Comparison of ENCODE assay signal across 29 cellular contexts in genomic region chr7:105618016-105618296, GRCh38. TPM values are rescaled to one million over a fixed set of nuclear protein-coding genes. Genes with fewer than 3 reads are reported as not detected.
"Had no signal": no experiment of that assay in that cellular context is flagged by ENCODE, and none has a peak within 500 bp of the region (broad histone marks: within the 10 kb centered on the region; RNA-seq: fewer than 3 reads in every experiment).

No MANE protein-coding gene starts in this region.

- H3K9me3 Mint-ChIP-seq: activated CD4-positive, alpha-beta memory T cell treated with anti-CD3 and anti-CD28 coated beads for 36 hours; activated CD4-positive, alpha-beta T cell treated with anti-CD3 and anti-CD28 coated beads, Interleukin-2, amount 10 ng/mL, durations not matched to agents 24 days and 14 days; activated naive CD4-positive, alpha-beta T cell treated with anti-CD3 and anti-CD28 coated beads for 36 hours; activated naive CD8-positive, alpha-beta T cell treated with anti-CD3 and anti-CD28 coated beads, Interleukin-2, amount 10 ng/mL, durations not matched to agents 7 days and 5 days; activated T-helper 1 cell treated with anti-CD3 and anti-CD28 coated beads, Interleukin-12 subunit alpha, Interleukin-12 subunit beta, Interleukin-2, Interleukin-4 antibody, amounts not matched to agents 30 ng/mL and 10 ng/mL and 1 ng/mL, durations not matched to agents 14 hours and 24 hours and 36 hours; natural killer cell; stimulated activated effector memory CD8-positive, alpha-beta T cell treated with anti-CD3 and anti-CD28 coated beads, Interleukin-12 subunit alpha, Interleukin-12 subunit beta, amount 100 ng/mL, for 72 hours; stimulated activated naive CD8-positive, alpha-beta T cell treated with anti-CD3 and anti-CD28 coated beads, Interleukin-15, amount 100 ng/mL, for 72 hours; type B pancreatic cell had no signal

- H3K9me3 ChIP-seq: heart right ventricle, lower lobe of right lung, right lobe of liver, vagina had no signal

- H3K27me3 ChIP-seq: brain microvascular endothelial cell, heart right ventricle, right lobe of liver, vagina had no signal

- H3K36me3 Mint-ChIP-seq: activated naive CD8-positive, alpha-beta T cell treated with anti-CD3 and anti-CD28 coated beads, Interleukin-2, amount 10 ng/mL, durations not matched to agents 7 days and 5 days had no signal

- H3K27ac ChIP-seq: brain microvascular endothelial cell, heart right ventricle, lower lobe of right lung, right lobe of liver, vagina, WERI-Rb-1 had no signal

- H3K4me1 ChIP-seq: lower lobe of right lung, right lobe of liver had no signal

- H3K27ac Mint-ChIP-seq: activated CD4-positive, alpha-beta memory T cell treated with anti-CD3 and anti-CD28 coated beads for 36 hours; activated CD4-positive, alpha-beta T cell treated with anti-CD3 and anti-CD28 coated beads, Interleukin-2, amount 10 ng/mL, durations not matched to agents 24 days and 14 days; activated naive CD4-positive, alpha-beta T cell treated with anti-CD3 and anti-CD28 coated beads for 36 hours; activated naive CD8-positive, alpha-beta T cell treated with anti-CD3 and anti-CD28 coated beads, Interleukin-2, amount 10 ng/mL, durations not matched to agents 7 days and 5 days; activated T-helper 1 cell treated with anti-CD3 and anti-CD28 coated beads, Interleukin-12 subunit alpha, Interleukin-12 subunit beta, Interleukin-2, Interleukin-4 antibody, amounts not matched to agents 30 ng/mL and 10 ng/mL and 1 ng/mL, durations not matched to agents 14 hours and 24 hours and 36 hours; natural killer cell; stimulated activated effector memory CD8-positive, alpha-beta T cell treated with anti-CD3 and anti-CD28 coated beads, Interleukin-12 subunit alpha, Interleukin-12 subunit beta, amount 100 ng/mL, for 72 hours; T-helper 17 cell; type B pancreatic cell had no signal

- DNase-seq: activated CD4-positive, alpha-beta memory T cell treated with anti-CD3 and anti-CD28 coated beads for 36 hours; activated CD4-positive, alpha-beta T cell treated with anti-CD3 and anti-CD28 coated beads, Interleukin-2, amount 10 ng/mL, durations not matched to agents 24 days and 14 days; activated CD8-positive, alpha-beta memory T cell treated with anti-CD3 and anti-CD28 coated beads, Interleukin-2, amount 50 U/mL, for 4 hours; activated effector memory CD4-positive, alpha-beta T cell treated with anti-CD3 and anti-CD28 coated beads, Interleukin-2, amount 50 U/mL, for 16 hours; activated naive CD4-positive, alpha-beta T cell treated with anti-CD3 and anti-CD28 coated beads for 36 hours; activated naive CD8-positive, alpha-beta T cell treated with anti-CD3 and anti-CD28 coated beads, Interleukin-2, amount 10 ng/mL, durations not matched to agents 7 days and 5 days; activated T-cell treated with anti-CD3 and anti-CD28 coated beads, Interleukin-2, amount 50 U/mL, for 1 hour; brain microvascular endothelial cell; caudate nucleus; foreskin fibroblast; heart right ventricle; lower lobe of right lung; mesenchymal stem cell; natural killer cell; right lobe of liver; small intestine; stimulated activated CD4-positive, alpha-beta T cell treated with anti-CD3 and anti-CD28 coated beads, Interleukin-4, amount 100 ng/mL, for 24 hours; stimulated activated naive CD8-positive, alpha-beta T cell treated with anti-CD3 and anti-CD28 coated beads, Interleukin-15, amount 100 ng/mL, for 72 hours; substantia nigra; T-helper 17 cell; T1000; WERI-Rb-1 had no signal

- H3K27me3 Mint-ChIP-seq: activated CD4-positive, alpha-beta memory T cell treated with anti-CD3 and anti-CD28 coated beads for 36 hours; activated CD4-positive, alpha-beta T cell treated with anti-CD3 and anti-CD28 coated beads, Interleukin-2, amount 10 ng/mL, durations not matched to agents 24 days and 14 days; activated naive CD8-positive, alpha-beta T cell treated with anti-CD3 and anti-CD28 coated beads, Interleukin-2, amount 10 ng/mL, durations not matched to agents 7 days and 5 days; stimulated activated naive CD8-positive, alpha-beta T cell treated with anti-CD3 and anti-CD28 coated beads, Interleukin-15, amount 100 ng/mL, for 72 hours; T-helper 17 cell; type B pancreatic cell had no signal

- H3K4me3 Mint-ChIP-seq: activated CD4-positive, alpha-beta memory T cell treated with anti-CD3 and anti-CD28 coated beads for 36 hours; activated CD4-positive, alpha-beta T cell treated with anti-CD3 and anti-CD28 coated beads, Interleukin-2, amount 10 ng/mL, durations not matched to agents 24 days and 14 days; activated naive CD4-positive, alpha-beta T cell treated with anti-CD3 and anti-CD28 coated beads for 36 hours; activated naive CD8-positive, alpha-beta T cell treated with anti-CD3 and anti-CD28 coated beads, Interleukin-2, amount 10 ng/mL, durations not matched to agents 7 days and 5 days; activated T-helper 1 cell treated with anti-CD3 and anti-CD28 coated beads, Interleukin-12 subunit alpha, Interleukin-12 subunit beta, Interleukin-2, Interleukin-4 antibody, amounts not matched to agents 30 ng/mL and 10 ng/mL and 1 ng/mL, durations not matched to agents 14 hours and 24 hours and 36 hours; natural killer cell; stimulated activated effector memory CD8-positive, alpha-beta T cell treated with anti-CD3 and anti-CD28 coated beads, Interleukin-12 subunit alpha, Interleukin-12 subunit beta, amount 100 ng/mL, for 72 hours; stimulated activated naive CD8-positive, alpha-beta T cell treated with anti-CD3 and anti-CD28 coated beads, Interleukin-15, amount 100 ng/mL, for 72 hours; T-helper 17 cell; type B pancreatic cell had no signal

- H3K4me1 Mint-ChIP-seq: activated CD4-positive, alpha-beta T cell treated with anti-CD3 and anti-CD28 coated beads, Interleukin-2, amount 10 ng/mL, durations not matched to agents 24 days and 14 days; activated naive CD8-positive, alpha-beta T cell treated with anti-CD3 and anti-CD28 coated beads, Interleukin-2, amount 10 ng/mL, durations not matched to agents 7 days and 5 days; natural killer cell; stimulated activated effector memory CD8-positive, alpha-beta T cell treated with anti-CD3 and anti-CD28 coated beads, Interleukin-12 subunit alpha, Interleukin-12 subunit beta, amount 100 ng/mL, for 72 hours; stimulated activated naive CD8-positive, alpha-beta T cell treated with anti-CD3 and anti-CD28 coated beads, Interleukin-15, amount 100 ng/mL, for 72 hours had no signal

RNA-seq across cellular contexts. Expression of gene EFCAB10, which starts 36.7 kb away (rescaled TPM):
- total RNA-seq: activated CD4-positive, alpha-beta memory T cell treated with anti-CD3 and anti-CD28 coated beads for 36 hours; activated CD4-positive, alpha-beta T cell treated with anti-CD3 and anti-CD28 coated beads, Interleukin-2, amount 10 ng/mL, durations not matched to agents 24 days and 14 days; activated CD8-positive, alpha-beta memory T cell treated with anti-CD3 and anti-CD28 coated beads for 36 hours; activated naive CD4-positive, alpha-beta T cell treated with anti-CD3 and anti-CD28 coated beads for 36 hours; activated naive CD8-positive, alpha-beta T cell treated with anti-CD3 and anti-CD28 coated beads, Interleukin-2, amount 10 ng/mL, durations not matched to agents 7 days and 5 days; activated T-helper 1 cell treated with anti-CD3 and anti-CD28 coated beads, Interleukin-12 subunit alpha, Interleukin-12 subunit beta, Interleukin-2, Interleukin-4 antibody, amounts not matched to agents 30 ng/mL and 10 ng/mL and 1 ng/mL, durations not matched to agents 14 hours and 24 hours and 36 hours; heart right ventricle; left lobe of liver; osteoblast; right lobe of liver; vagina had no signal
